ENCODE assay signal across 25 cellular contexts in the genomic region with DNA sequence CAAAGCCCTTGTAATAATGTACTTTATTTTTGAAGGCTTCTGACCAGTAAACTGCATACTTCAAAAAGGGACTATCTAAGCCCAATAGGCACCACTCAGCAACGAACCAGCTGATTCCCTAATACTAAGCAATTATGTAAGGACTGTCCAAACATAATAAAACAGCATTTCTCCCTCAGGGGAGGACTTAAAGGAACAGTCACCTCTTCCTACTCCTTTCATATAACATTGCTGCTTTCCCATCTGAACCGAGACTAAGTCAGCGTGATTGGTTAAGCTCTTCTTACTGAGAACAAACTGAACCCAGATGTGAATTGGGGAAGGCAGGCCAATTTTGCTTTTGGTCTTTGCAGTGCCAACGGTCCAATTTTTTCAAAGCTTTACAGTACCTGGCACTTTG.
"Had no signal": no experiment of that assay in that cellular context is flagged by ENCODE, and none has a peak within 500 bp of the region (broad histone marks: within the 10 kb centered on the region; RNA-seq: fewer than 3 reads in every experiment).

No MANE protein-coding gene starts in this region.

- H3K4me1 Mint-ChIP-seq: stimulated activated naive B cell treated with anti-CD40 and anti-IgM and Interleukin-4, amounts not matched to agents 10 μg/mL and 1 μg/mL and 100 μg/mL, for 72 hours had no signal

- ATAC-seq: activated CD4-positive, CD25-positive, alpha-beta regulatory T cell treated with anti-CD3 and anti-CD28 coated beads, Interleukin-2, amount 50 U/mL, for 24 hours; body of pancreas; stimulated activated naive B cell treated with anti-CD40 and anti-IgM and Interleukin-4, amounts not matched to agents 10 μg/mL and 1 μg/mL and 100 μg/mL, for 72 hours had no signal

- DNase-seq: activated CD4-positive, alpha-beta T cell treated with anti-CD3 and anti-CD28 coated beads for 48 hours; activated CD4-positive, alpha-beta T cell treated with anti-CD3 and anti-CD28 coated beads, Interleukin-2, amount 50 U/mL, for 48 hours; activated CD8-positive, alpha-beta memory T cell treated with anti-CD3 and anti-CD28 coated beads for 24 hours; activated effector memory CD4-positive, alpha-beta T cell treated with Interleukin-2 at 50 U/mL for 16 hours; activated naive CD4-positive, alpha-beta T cell treated with Interleukin-2 at 50 U/mL for 16 hours; adrenal gland; aorta; body of pancreas; effector CD8-positive, alpha-beta T cell; islet precursor cell; left ventricle myocardium inferior; ovary; stimulated activated CD4-positive, alpha-beta T cell treated with anti-CD3 and anti-CD28 coated beads, Interleukin-2, amount 100 ng/mL, for 24 hours; stimulated activated naive B cell treated with anti-CD40 and anti-IgM and Interleukin-4, amounts not matched to agents 10 μg/mL and 1 μg/mL and 100 μg/mL, for 72 hours; stomach; T-helper 9 cell; thyroid gland; upper lobe of left lung; WERI-Rb-1 had no signal

- H3K27me3 Mint-ChIP-seq: activated naive CD8-positive, alpha-beta T cell; stimulated activated naive B cell treated with anti-CD40 and anti-IgM and Interleukin-4, amounts not matched to agents 10 μg/mL and 1 μg/mL and 100 μg/mL, for 72 hours had no signal

- H3K36me3 ChIP-seq: adrenal gland, left ventricle myocardium inferior, ovary, prostate gland, right atrium auricular region, stomach, thyroid gland, upper lobe of left lung, WERI-Rb-1 had no signal

- H3K27me3 ChIP-seq: adrenal gland, body of pancreas, ovary, right atrium auricular region, stomach, thyroid gland, upper lobe of left lung had no signal

- H3K4me3 Mint-ChIP-seq: activated naive CD8-positive, alpha-beta T cell; stimulated activated naive B cell treated with anti-CD40 and anti-IgM and Interleukin-4, amounts not matched to agents 10 μg/mL and 1 μg/mL and 100 μg/mL, for 72 hours; T-helper 1 cell treated with Interleukin-12 subunit alpha and Interleukin-12 subunit beta and Interleukin-4 antibody, amounts not matched to agents 30 μg/mL and 1 μg/mL, for 36 hours had no signal

- H3K27ac Mint-ChIP-seq: activated naive CD8-positive, alpha-beta T cell; stimulated activated naive B cell treated with anti-CD40 and anti-IgM and Interleukin-4, amounts not matched to agents 10 μg/mL and 1 μg/mL and 100 μg/mL, for 72 hours; T-helper 1 cell treated with Interleukin-12 subunit alpha and Interleukin-12 subunit beta and Interleukin-4 antibody, amounts not matched to agents 30 μg/mL and 1 μg/mL, for 36 hours had no signal

- H3K4me1 ChIP-seq: adrenal gland, body of pancreas, left ventricle myocardium inferior, prostate gland, right atrium auricular region, stomach, upper lobe of left lung had no signal

- H3K9me3 ChIP-seq: adrenal gland, body of pancreas, ovary, prostate gland, thyroid gland had no signal

- H3K4me3 ChIP-seq: adrenal gland, body of pancreas, left ventricle myocardium inferior, ovary, prostate gland, right atrium auricular region, smooth muscle cell, stomach, thyroid gland, upper lobe of left lung had no signal
